ENCODE assay signal across 16 cellular contexts in genomic region chr2:137975280-137976271, GRCh38. TPM values are rescaled to one million over a fixed set of nuclear protein-coding genes. Genes with fewer than 3 reads are reported as not detected.
DNase-seq lines count a peak whose midpoint lies in the region; ATAC-seq, FAIRE-seq and TF ChIP-seq lines count a peak whose summit lies in the region.
"Had no signal": no experiment of that assay in that cellular context is flagged by ENCODE, and none has a peak within 500 bp of the region (broad histone marks: within the 10 kb centered on the region; RNA-seq: fewer than 3 reads in every experiment).

No MANE protein-coding gene starts in this region.

- TF ChIP-seq CTCF in hepatocyte (IDR thresholded peaks at IDR 0.05; ENCODE audit: poor library complexity): no peak
- TF ChIP-seq CTCF in pancreas (IDR thresholded peaks at IDR 0.05): no peak

- H3K79me2 ChIP-seq in hepatocyte: no peaks in the 10 kb centered on the region

- no peak overlapping the region for H3K4me3 ChIP-seq in hepatocyte
- peak overlapping the region in 1 of 4 donors; percentile 12 for H3K4me3 ChIP-seq in pancreas

- in situ Hi-C loops in G401 (cut with HindIII; ENCODE audit: low sequenced_read_pairs): no loop called here

- FAIRE-seq in pancreas (lab: Jason Lieb, UNC): peak; percentile 91
- FAIRE-seq: GM18507 had no signal

- peak; percentile 18 for DNase-seq in DMS153 treated with DMSO at 0.1 percent for 48 hours (lab: John Stamatoyannopoulos, UW; ENCODE audit: unreplicated experiment)
- DNase-seq in NCI-H526 treated with DMSO at 0.1 percent for 48 hours (lab: John Stamatoyannopoulos, UW): peak; percentile 35
- DNase-seq in hepatocyte (ENCODE audit: low spot score): peak; percentile 47
- DNase-seq in pancreas: peak in 3 of 6 donors; percentile 33 to 48 (median 41)
- DNase-seq in activated effector memory CD4-positive, alpha-beta T cell treated with Interleukin-2 at 50 U/mL for 16 hours: no peak
- DNase-seq in stimulated activated CD4-positive, alpha-beta T cell treated with anti-CD3 and anti-CD28 coated beads, Interleukin-4, amount 100 ng/mL, for 4 hours: no peak
- no peak for DNase-seq in G401 (ENCODE audit: low spot score)
- DNase-seq in AML-193 (lab: John Stamatoyannopoulos, UW): no peak
- DNase-seq: activated CD4-positive, alpha-beta memory T cell treated with anti-CD3 and anti-CD28 coated beads for 36 hours; activated naive CD4-positive, alpha-beta T cell treated with anti-CD3 and anti-CD28 coated beads for 36 hours; central memory CD4-positive, alpha-beta T cell; GDM1; NCI-H1436 had no signal

- peak; percentile 95 to 99 (median 98) for ATAC-seq in pancreas
- ATAC-seq: natural killer cell treated with Interleukin-12 subunit alpha and Interleukin-12 subunit beta and Interleukin-15 and Interleukin-18, amount 100 ng/mL, for 72 hours had no signal

- H3K4me1 ChIP-seq in hepatocyte (ENCODE audit: insufficient read depth) (peaks cover 14% of the 10 kb centered on the region), pancreas (peaks cover 30 to 43% (median 43%) of the 10 kb centered on the region in 3 donors)

- WGBS in hepatocyte (ENCODE audit: low lambda C conversion rate, missing lambda C conversion rate): 80% methylated on average over 8 of the region's 8 CpGs
- 45 to 48% methylated on average over 8 of the region's 8 CpGs for WGBS in pancreas, 2 donors

- H3K4me2 ChIP-seq in hepatocyte: no peak overlapping the region

- no peaks in the 10 kb centered on the region for H4K20me1 ChIP-seq in hepatocyte (ENCODE audit: insufficient read depth, poor library complexity, severe bottlenecking)

- H3K36me3 ChIP-seq in hepatocyte (replicated peaks; ENCODE audit: insufficient read depth, low read depth) (no peaks in the 10 kb centered on the region), pancreas (peaks cover 0 to 8% (median 0%) of the 10 kb centered on the region in 3 donors)

- H3K9me3 ChIP-seq in hepatocyte (ENCODE audit: low read depth): no peaks in the 10 kb centered on the region
- H3K9me3 ChIP-seq in pancreas: no peaks in the 10 kb centered on the region

- H3K27ac ChIP-seq in hepatocyte: peak overlapping the region; percentile 79
- peak overlapping the region; percentile 62 to 91 (median 76) for H3K27ac ChIP-seq in pancreas

- intact Hi-C loops in pancreas (cut with DNase I): no loop called here

- no peak overlapping the region for H2AFZ ChIP-seq in hepatocyte

- no peaks in the 10 kb centered on the region for H3K27me3 ChIP-seq in hepatocyte
- H3K27me3 ChIP-seq in pancreas: no peaks in the 10 kb centered on the region

- no peaks in the 10 kb centered on the region for H3K9me2 ChIP-seq in hepatocyte (replicated peaks; ENCODE audit: insufficient read depth)

RNA-seq across cellular contexts. Expression of gene HNMT, which starts 11.3 kb away (rescaled TPM):
- total RNA-seq in hepatocyte (26.3 and 39.7 TPM in 2 replicates), pancreas (10 to 100 TPM; 14.8 to 44.6 (median 20.4) TPM)
- polyA plus RNA-seq in hepatocyte (16.4 and 23.4 TPM in 2 replicates), pancreas (10 to 100 TPM; 32.7 to 40.0 TPM)
- total RNA-seq in G401 (2014; rRNA removed; shearing (Covaris generic)): not detected in 2 replicates
- total RNA-seq: activated CD4-positive, alpha-beta memory T cell treated with anti-CD3 and anti-CD28 coated beads for 36 hours; activated naive CD4-positive, alpha-beta T cell treated with anti-CD3 and anti-CD28 coated beads for 36 hours; natural killer cell treated with Interleukin-12 subunit alpha and Interleukin-12 subunit beta and Interleukin-15 and Interleukin-18, amount 100 ng/mL, for 72 hours; T-helper 1 cell treated with Interleukin-12 subunit alpha and Interleukin-12 subunit beta and Interleukin-4 antibody, amounts not matched to agents 30 ng/mL and 1 ng/mL, for 36 hours had no signal

Comparison
In these comparisons a context has a peak if more than half of its experiments do, and no peak if none do; other contexts are left out.
1. DNase-seq: peak in DMS153 treated with DMSO at 0.1 percent for 48 hours (single experiment), NCI-H526 treated with DMSO at 0.1 percent for 48 hours (single experiment) and hepatocyte (single experiment); none in activated effector memory CD4-positive, alpha-beta T cell treated with Interleukin-2 at 50 U/mL for 16 hours (single experiment), stimulated activated CD4-positive, alpha-beta T cell treated with anti-CD3 and anti-CD28 coated beads, Interleukin-4, amount 100 ng/mL, for 4 hours (0 of 2), G401 (single experiment) and AML-193 (0 of 2).
2. RNA of gene HNMT, which starts 11.3 kb away (total RNA-seq): 26.3 to 39.7 TPM in hepatocyte and 14.8 to 44.6 TPM in pancreas; not detected in G401; every median in the first group is over 10 times any median in the second.